18 cellular contexts compared by ENCODE assay signal in the genomic region with DNA sequence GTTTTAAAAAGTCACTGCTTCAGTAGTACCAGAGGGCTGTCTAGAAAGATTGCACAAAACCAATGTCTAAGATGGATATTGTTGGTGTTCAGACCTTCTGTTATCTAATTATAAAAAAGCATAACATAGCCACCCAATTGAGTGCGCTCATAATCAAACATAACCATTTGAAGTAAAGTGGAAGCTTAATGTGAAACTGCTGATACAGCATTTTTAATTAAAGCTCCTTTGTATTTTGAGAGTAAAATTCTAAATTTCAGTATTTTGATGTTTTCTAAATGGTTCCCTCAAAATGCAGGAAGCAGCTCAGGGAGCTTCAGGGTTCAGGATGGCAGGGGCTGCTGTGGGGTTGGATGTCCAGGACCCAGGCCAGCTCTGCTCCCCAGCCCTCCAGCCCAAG.
DNase-seq lines count a peak whose midpoint lies in the region; ATAC-seq, FAIRE-seq and TF ChIP-seq lines count a peak whose summit lies in the region.
"Had no signal": no experiment of that assay in that cellular context is flagged by ENCODE, and none has a peak within 500 bp of the region (broad histone marks: within the 10 kb centered on the region; RNA-seq: fewer than 3 reads in every experiment).

No MANE protein-coding gene starts in this region.

- peaks cover 3% of the 10 kb centered on the region for H3K36me3 Mint-ChIP-seq in type B pancreatic cell
- H3K36me3 Mint-ChIP-seq: CD8-positive, alpha-beta T cell had no signal

- H3K9me3 ChIP-seq in A549 (no peaks in the 10 kb centered on the region), IMR-90 (ENCODE audit: control insufficient read depth, insufficient read depth, low read length) (no peaks in the 10 kb centered on the region), SK-N-MC (ENCODE audit: low read depth, low read length) (no peaks in the 10 kb centered on the region), mesenchymal stem cell (ENCODE audit: control insufficient read depth, low read length) (no peaks in the 10 kb centered on the region), heart right ventricle (no peaks in the 10 kb centered on the region)

- H3K9me1 ChIP-seq in IMR-90 (ENCODE audit: insufficient read depth, low read length), result no peaks in the 10 kb centered on the region

- H2BK15ac ChIP-seq in IMR-90 (ENCODE audit: low read depth, low read length) (peak overlapping the region; percentile 81; the same call in 1 of the 3 replicates), mesenchymal stem cell (ENCODE audit: low read depth, poor library complexity, severe bottlenecking) (peak overlapping the region; percentile 69)

- TF ChIP-seq POLR2A in A549 (IDR thresholded peaks at IDR 0.05; ENCODE audit: low read length) (no peak), IMR-90 (IDR thresholded peaks at IDR 0.05; ENCODE audit: low read depth, low read length) (no peak)

- no TSS peak for BruUV-seq in IMR-90 (replicated peaks; lab: Mats Ljungman, UMichigan)

- ATAC-seq in A549 (no peak), IMR-90 (ENCODE audit: low read depth) (no peak), HG03159 (IDR thresholded peaks at IDR 0.05; ENCODE audit: unreplicated experiment) (no peak), heart right ventricle (no peak)
- ATAC-seq: CD8-positive, alpha-beta T cell; GM12878 had no signal

- DNase-seq in A549 (ENCODE audit: low read depth in 1 of 2, low spot score in 1 of 2), result no peak
- no peak for DNase-seq in IMR-90
- no peak for DNase-seq in SK-N-MC (ENCODE audit: low read depth, low spot score)
- DNase-seq in mesenchymal stem cell, result no peak
- no peak for DNase-seq in type B pancreatic cell (ENCODE audit: extremely low spot score, unreplicated experiment)
- no peak for DNase-seq in heart right ventricle
- DNase-seq: 8988T; CD8-positive, alpha-beta T cell; DMS 273 treated with DMSO at 0.1 percent for 48 hours; DMS53; DND-41; EL; HCEC 1CT had no signal

- in situ Hi-C loops in IMR-90 (cut with MboI; ENCODE audit: low sequenced_read_pairs), result loop anchor here (25.0 kb wide), 1 partner anchor 1454 kb away; no protein-coding TSS in a partner anchor

- H2BK5ac ChIP-seq in IMR-90 (ENCODE audit: low read depth, low read length, poor library complexity, severe bottlenecking) (no peak overlapping the region), mesenchymal stem cell (ENCODE audit: low read depth, low read length, poor library complexity, severe bottlenecking) (no peak overlapping the region)

- FAIRE-seq in A549 (lab: Jason Lieb, UNC), result no peak
- FAIRE-seq: GM12878, H54 had no signal

- H3K4me1 Mint-ChIP-seq in type B pancreatic cell (ENCODE audit: unreplicated experiment), result peaks cover 7% of the 10 kb centered on the region
- H3K4me1 Mint-ChIP-seq: B cell had no signal

- peak overlapping the region; percentile 49; the same call in 1 of the 2 replicates for H2AK5ac ChIP-seq in IMR-90 (ENCODE audit: low read depth, low read length)
- no peak overlapping the region for H2AK5ac ChIP-seq in mesenchymal stem cell (ENCODE audit: low read length, severe bottlenecking)

- peak overlapping the region in 1 of 2 experiments; percentile 24; a peak in 1 of 4 replicates for H4K8ac ChIP-seq in IMR-90 (ENCODE audit: low read depth in 2 of 2, low read length in 2 of 2)
- peak overlapping the region; percentile 54 for H4K8ac ChIP-seq in mesenchymal stem cell (ENCODE audit: low read length)

- H2BK20ac ChIP-seq in IMR-90 (ENCODE audit: low read depth, low read length), result peak overlapping the region; percentile 79

- H3K4me3 Mint-ChIP-seq in type B pancreatic cell, result no peak overlapping the region
- H3K4me3 Mint-ChIP-seq: B cell; CD8-positive, alpha-beta T cell had no signal

- H2AFZ ChIP-seq in IMR-90 (replicated peaks; ENCODE audit: low read length, poor library complexity) (no peak overlapping the region), mesenchymal stem cell (ENCODE audit: low read depth, low read length) (no peak overlapping the region)

- no peak overlapping the region for H3K14ac ChIP-seq in IMR-90 (replicated peaks; ENCODE audit: low read depth, low read length)
- no peak overlapping the region for H3K14ac ChIP-seq in mesenchymal stem cell (ENCODE audit: low read length in 2 of 2)

- dilution Hi-C loops in IMR-90 (cut with HindIII; ENCODE audit: low sequenced_read_pairs, unreplicated experiment), result no loop called here

- peak overlapping the region; percentile 80 for H2BK120ac ChIP-seq in IMR-90 (ENCODE audit: low read depth, low read length)
- H2BK120ac ChIP-seq in mesenchymal stem cell (ENCODE audit: low read depth, low read length), result peak overlapping the region; percentile 79

- no peaks in the 10 kb centered on the region for H4K20me1 ChIP-seq in IMR-90 (ENCODE audit: insufficient read depth, low read length)
- H4K20me1 ChIP-seq: BLaER1 treated with 17β-estradiol and CSF1 and Interleukin-3, amounts not matched to agents 10 nM and 100 nM had no signal

- WGBS in A549 (ENCODE audit: missing lambda C conversion rate), result 56% methylated on average over 1 of the region's 1 CpG
- no CpG with 5 or more reads among the region's 1 CpG for WGBS in IMR-90 (ENCODE audit: extremely low coverage in 2 of 2, insufficient read length in 1 of 2), 2 experiments
- WGBS in mesenchymal stem cell, result no CpG with 5 or more reads among the region's 1 CpG
- 97 to 100% methylated on average over 1 of the region's 1 CpG for WGBS in heart right ventricle, 2 donors

- no peak overlapping the region for H3K27ac ChIP-seq in A549
- H3K27ac ChIP-seq in IMR-90 (ENCODE audit: insufficient read depth, low read length), result no peak overlapping the region
- H3K27ac ChIP-seq in SK-N-MC, result peak overlapping the region; percentile 45; the same call in 1 of the 2 replicates
- no peak overlapping the region for H3K27ac ChIP-seq in mesenchymal stem cell (ENCODE audit: low read length, poor library complexity, severe bottlenecking)
- H3K27ac ChIP-seq in heart right ventricle, result no peak overlapping the region
- H3K27ac ChIP-seq: BLaER1 treated with 17β-estradiol and CSF1 and Interleukin-3, amounts not matched to agents 10 nM and 100 nM had no signal

- peak overlapping the region; percentile 71; the same call in 1 of the 2 replicates for H3K4ac ChIP-seq in IMR-90 (ENCODE audit: low read depth, low read length)
- peak overlapping the region in 1 of 2 experiments; percentile 80 for H3K4ac ChIP-seq in mesenchymal stem cell (ENCODE audit: low read depth in 1 of 2, low read length in 2 of 2)

- no peak overlapping the region for H3K4me3 ChIP-seq in A549
- no peak overlapping the region for H3K4me3 ChIP-seq in IMR-90 (ENCODE audit: insufficient read depth, low read depth, low read length)
- H3K4me3 ChIP-seq in SK-N-MC, result no peak overlapping the region
- H3K4me3 ChIP-seq in mesenchymal stem cell (ENCODE audit: insufficient read depth in 1 of 2, low read depth in 1 of 2, low read length in 2 of 2), result no peak overlapping the region
- H3K4me3 ChIP-seq in heart right ventricle, result no peak overlapping the region
- H3K4me3 ChIP-seq: BLaER1 treated with 17β-estradiol and CSF1 and Interleukin-3, amounts not matched to agents 10 nM and 100 nM; GM12878 had no signal

- no peak overlapping the region for H2AK9ac ChIP-seq in IMR-90 (replicated peaks; ENCODE audit: low read depth, low read length, poor library complexity)

- CTCF ChIA-PET in A549 (lab: Yijun Ruan, JAX), result no interaction called here
- CTCF ChIA-PET in IMR-90 (lab: Yijun Ruan, JAX), result no interaction called here

- H3K56ac ChIP-seq in IMR-90 (ENCODE audit: extremely low read depth, insufficient read depth, low read length), result no peak overlapping the region

- no peaks in the 10 kb centered on the region for H3K27me3 Mint-ChIP-seq in type B pancreatic cell

- H3K23ac ChIP-seq in IMR-90 (ENCODE audit: low read depth, low read length), result no peak overlapping the region
- H3K23ac ChIP-seq in mesenchymal stem cell (ENCODE audit: low read length in 2 of 2), result no peak overlapping the region

- H3K36me3 ChIP-seq in IMR-90 (ENCODE audit: control insufficient read depth, insufficient read depth, low read length) (no peaks in the 10 kb centered on the region), SK-N-MC (ENCODE audit: insufficient read depth, low read length) (no peaks in the 10 kb centered on the region), mesenchymal stem cell (ENCODE audit: control insufficient read depth in 1 of 2, insufficient read depth in 2 of 2, low read depth in 1 of 2, low read length in 2 of 2) (no peaks in the 10 kb centered on the region), heart right ventricle (no peaks in the 10 kb centered on the region)
- H3K36me3 ChIP-seq: BLaER1 treated with 17β-estradiol and CSF1 and Interleukin-3, amounts not matched to agents 10 nM and 100 nM had no signal

- TF ChIP-seq RAD21 in A549 (conservative IDR thresholded peaks at IDR 0.05 in 1 of 2, IDR thresholded peaks at IDR 0.05 in 1 of 2), result no peak
- no peak for TF ChIP-seq RAD21 in IMR-90 (IDR thresholded peaks at IDR 0.05; ENCODE audit: low read length)

- H4K91ac ChIP-seq in IMR-90 (ENCODE audit: insufficient read depth, low read depth, low read length) (peak overlapping the region; percentile 82), mesenchymal stem cell (ENCODE audit: low read length) (peak overlapping the region; percentile 89)

- peaks cover 13% of the 10 kb centered on the region for H3K9me3 Mint-ChIP-seq in type B pancreatic cell
- H3K9me3 Mint-ChIP-seq: CD8-positive, alpha-beta T cell had no signal

- H3K4me1 ChIP-seq in A549 (no peaks in the 10 kb centered on the region), IMR-90 (ENCODE audit: control insufficient read depth, insufficient read depth, low read length) (peaks cover 6% of the 10 kb centered on the region), mesenchymal stem cell (ENCODE audit: control insufficient read depth, insufficient read depth, low read depth, low read length) (no peaks in the 10 kb centered on the region), heart right ventricle (no peaks in the 10 kb centered on the region)

- TF ChIP-seq CTCF in A549 (IDR thresholded peaks at IDR 0.05), result no peak
- no peak for TF ChIP-seq CTCF in IMR-90 (conservative IDR thresholded peaks at IDR 0.05; ENCODE audit: low read depth, low read length)
- no peak for TF ChIP-seq CTCF in type B pancreatic cell (conservative IDR thresholded peaks at IDR 0.05)
- TF ChIP-seq CTCF in heart right ventricle (IDR thresholded peaks at IDR 0.05), result no peak

- H3K27me3 ChIP-seq in IMR-90 (ENCODE audit: control insufficient read depth, insufficient read depth, low read length), result no peaks in the 10 kb centered on the region
- no peaks in the 10 kb centered on the region for H3K27me3 ChIP-seq in mesenchymal stem cell (ENCODE audit: control insufficient read depth in 1 of 2, insufficient read depth in 1 of 2, low read length in 2 of 2)
- H3K27me3 ChIP-seq in heart right ventricle, result peaks cover 0 to 4% (median 0%) of the 10 kb centered on the region in 7 donors
- H3K27me3 ChIP-seq: BLaER1 treated with 17β-estradiol and CSF1 and Interleukin-3, amounts not matched to agents 10 nM and 100 nM had no signal

- no peak overlapping the region for H4K5ac ChIP-seq in IMR-90 (ENCODE audit: low read depth, low read length)

- H3K4me2 ChIP-seq in A549 (no peak overlapping the region), IMR-90 (ENCODE audit: low read depth, low read length) (no peak overlapping the region), mesenchymal stem cell (ENCODE audit: low read length, poor library complexity, severe bottlenecking) (no peak overlapping the region)
- H3K4me2 ChIP-seq: BLaER1 treated with 17β-estradiol and CSF1 and Interleukin-3, amounts not matched to agents 10 nM and 100 nM had no signal

- H2BK12ac ChIP-seq in mesenchymal stem cell (ENCODE audit: low read length in 2 of 2), result peak overlapping the region in 1 of 2 experiments; percentile 86

- TF ChIP-seq EP300 in A549 (IDR thresholded peaks at IDR 0.05), result no peak

- POLR2A ChIA-PET in A549 (lab: Yijun Ruan, JAX), result no interaction called here
- POLR2A ChIA-PET in IMR-90 (lab: Charles Lee; ENCODE audit: unreplicated experiment), result interaction anchor here (0.6 kb wide), 2 partner anchors 11 to 47 kb away, joined by 3 to 8 read pairs; no protein-coding TSS in a partner anchor

- H3K9ac ChIP-seq in IMR-90 (ENCODE audit: low read depth, low read length) (no peak overlapping the region), SK-N-MC (ENCODE audit: insufficient read length) (no peak overlapping the region), mesenchymal stem cell (ENCODE audit: low read length) (no peak overlapping the region)
- H3K9ac ChIP-seq: BLaER1 treated with 17β-estradiol and CSF1 and Interleukin-3, amounts not matched to agents 10 nM and 100 nM had no signal

- intact Hi-C loops in IMR-90 (cut with micrococcal nuclease) (no loop called here), heart right ventricle (cut with DNase I) (no loop called here)

- H3K18ac ChIP-seq in IMR-90 (ENCODE audit: low read depth, low read length) (0 out of 2 replicates have a peak overlapping the region, but pooled peaks have one; percentile 20), mesenchymal stem cell (ENCODE audit: low read depth in 1 of 2, low read length in 2 of 2) (peak overlapping the region in 1 of 2 experiments; percentile 92)

- no peak overlapping the region for H3K27ac Mint-ChIP-seq in type B pancreatic cell
- H3K27ac Mint-ChIP-seq: B cell; CD8-positive, alpha-beta T cell had no signal

- H3K79me1 ChIP-seq in IMR-90 (ENCODE audit: low read depth in 1 of 2, low read length in 2 of 2) (no peaks in the 10 kb centered on the region), mesenchymal stem cell (replicated peaks; ENCODE audit: low read length, poor library complexity, severe bottlenecking) (no peaks in the 10 kb centered on the region)
